Comparison of ENCODE assay signal across 12 cellular contexts in the genomic region with DNA sequence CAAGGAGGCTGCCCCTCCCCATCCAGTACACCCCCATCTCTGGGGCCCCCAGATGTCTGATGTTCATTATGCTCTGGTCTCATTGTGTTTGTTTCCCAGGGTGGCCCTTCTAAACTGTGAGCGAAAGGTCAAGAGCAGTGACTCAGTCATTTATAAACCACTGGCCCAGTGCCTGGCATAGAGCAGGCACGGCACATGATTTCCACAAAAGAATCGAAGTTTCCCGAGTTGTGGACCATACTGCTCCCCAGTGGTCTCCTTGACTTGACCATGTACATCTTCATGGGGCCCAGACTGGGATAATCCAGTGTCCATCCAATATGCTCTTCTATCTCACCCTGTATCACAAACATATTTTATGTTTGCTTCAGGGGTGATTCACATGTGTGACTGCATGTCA.
DNase-seq lines count a peak whose midpoint lies in the region; ATAC-seq and TF ChIP-seq lines count a peak whose summit lies in the region.
"Had no signal": no experiment of that assay in that cellular context is flagged by ENCODE, and none has a peak within 500 bp of the region (broad histone marks: within the 10 kb centered on the region; RNA-seq: fewer than 3 reads in every experiment).

No MANE protein-coding gene starts in this region.

- no peak for TF ChIP-seq RAD21 in SK-N-SH (IDR thresholded peaks at IDR 0.05; ENCODE audit: low read length)

- no peaks in the 10 kb centered on the region for H3K27me3 ChIP-seq in breast epithelium
- H3K27me3 ChIP-seq in SK-N-SH (ENCODE audit: insufficient read depth): no peaks in the 10 kb centered on the region
- H3K27me3 ChIP-seq: ascending aorta, upper lobe of left lung had no signal

- H3K27ac ChIP-seq in breast epithelium (no peak overlapping the region), SK-N-SH (ENCODE audit: low read depth in 2 of 2, low read length in 1 of 2) (peak overlapping the region in 1 of 2 experiments; percentile 84; a peak in 1 of 4 replicates)
- H3K27ac ChIP-seq: ascending aorta, upper lobe of left lung had no signal

- H3K4me1 Mint-ChIP-seq in MCF 10A (ENCODE audit: insufficient read depth, unreplicated experiment): peaks cover 49% of the 10 kb centered on the region
- H3K4me1 Mint-ChIP-seq in stimulated activated effector memory CD8-positive, alpha-beta T cell treated with anti-CD3 and anti-CD28 coated beads, Interleukin-12 subunit alpha, Interleukin-12 subunit beta, amount 100 ng/mL, for 72 hours: no peaks in the 10 kb centered on the region

- no peak for TF ChIP-seq POLR2A in breast epithelium (IDR thresholded peaks at IDR 0.05)

- no peak overlapping the region for H3K4me3 Mint-ChIP-seq in MCF 10A (ENCODE audit: unreplicated experiment)
- no peak overlapping the region for H3K4me3 Mint-ChIP-seq in stimulated activated effector memory CD8-positive, alpha-beta T cell treated with anti-CD3 and anti-CD28 coated beads, Interleukin-12 subunit alpha, Interleukin-12 subunit beta, amount 100 ng/mL, for 72 hours

- no peak overlapping the region for H2AFZ ChIP-seq in SK-N-SH (ENCODE audit: low read depth)

- no peaks in the 10 kb centered on the region for H4K20me1 ChIP-seq in SK-N-SH (ENCODE audit: insufficient read depth)

- no peaks in the 10 kb centered on the region for H3K79me2 ChIP-seq in SK-N-SH (ENCODE audit: insufficient read depth)

- H3K4me1 ChIP-seq in breast epithelium (no peaks in the 10 kb centered on the region), SK-N-SH (ENCODE audit: control insufficient read depth in 1 of 2, insufficient read depth in 2 of 2, low read depth in 1 of 2, low read length in 1 of 2) (peaks cover 0 to 19% of the 10 kb centered on the region in 2 experiments; a peak in 3 of 4 replicates)

- H3K27ac Mint-ChIP-seq in MCF 10A (ENCODE audit: low read depth, unreplicated experiment): no peak overlapping the region
- H3K27ac Mint-ChIP-seq in stimulated activated effector memory CD8-positive, alpha-beta T cell treated with anti-CD3 and anti-CD28 coated beads, Interleukin-12 subunit alpha, Interleukin-12 subunit beta, amount 100 ng/mL, for 72 hours: no peak overlapping the region

- H3K36me3 ChIP-seq in breast epithelium: no peaks in the 10 kb centered on the region
- no peaks in the 10 kb centered on the region for H3K36me3 ChIP-seq in SK-N-SH (replicated peaks in 1 of 2; ENCODE audit: control insufficient read depth in 1 of 2, insufficient read depth in 2 of 2, low read length in 1 of 2)
- H3K36me3 ChIP-seq: ascending aorta, upper lobe of left lung had no signal

- H3K4me2 ChIP-seq in SK-N-SH: no peak overlapping the region

- H3K36me3 Mint-ChIP-seq in MCF 10A (ENCODE audit: insufficient read depth, unreplicated experiment): no peaks in the 10 kb centered on the region
- H3K36me3 Mint-ChIP-seq in stimulated activated effector memory CD8-positive, alpha-beta T cell treated with anti-CD3 and anti-CD28 coated beads, Interleukin-12 subunit alpha, Interleukin-12 subunit beta, amount 100 ng/mL, for 72 hours: no peaks in the 10 kb centered on the region

- DNase-seq in MCF 10A (ENCODE audit: unreplicated experiment) (peak; percentile 95), breast epithelium (ENCODE audit: low spot score in 2 of 2) (no peak), SK-N-SH (no peak), fibroblast of the aortic adventitia (ENCODE audit: low read depth) (peak; percentile 85), NCI-H82 (lab: John Stamatoyannopoulos, UW) (no peak), activated gamma-delta T cell (lab: John Stamatoyannopoulos, UW) (no peak)
- DNase-seq in stimulated activated effector memory CD8-positive, alpha-beta T cell treated with anti-CD3 and anti-CD28 coated beads, Interleukin-12 subunit alpha, Interleukin-12 subunit beta, amount 100 ng/mL, for 72 hours (ENCODE audit: low spot score in 2 of 2): no peak
- no peak for DNase-seq in activated CD4-positive, alpha-beta T cell treated with anti-CD3 and anti-CD28 coated beads, Interleukin-2, amount 50 U/mL, for 4 hours
- DNase-seq: NCI-H1048; stimulated activated CD4-positive, alpha-beta T cell treated with anti-CD3 and anti-CD28 coated beads, Interleukin-4, amount 100 ng/mL, for 4 hours had no signal

- peak; percentile 50 for ATAC-seq in stimulated activated effector memory CD8-positive, alpha-beta T cell treated with anti-CD3 and anti-CD28 coated beads, Interleukin-12 subunit alpha, Interleukin-12 subunit beta, amount 100 ng/mL, for 72 hours

- POLR2A ChIA-PET in MCF 10A (lab: Yijun Ruan, JAX) (no interaction called here), SK-N-SH (lab: Yijun Ruan, JAX) (no interaction called here)

- BruUV-seq in MCF 10A (replicated peaks; lab: Mats Ljungman, UMichigan): no TSS peak

- H3K4me3 ChIP-seq in breast epithelium (no peak overlapping the region), SK-N-SH (ENCODE audit: low read depth in 2 of 2, low read length in 1 of 2) (no peak overlapping the region), fibroblast of the aortic adventitia (ENCODE audit: low read depth, low read length) (no peak overlapping the region)
- H3K4me3 ChIP-seq: ascending aorta, upper lobe of left lung had no signal

- H3F3A ChIP-seq in SK-N-SH (replicated peaks; ENCODE audit: insufficient read depth): peaks cover 21% of the 10 kb centered on the region

- intact Hi-C loops in MCF 10A (cut with micrococcal nuclease) (loop anchor here (1.0 kb wide), 1 partner anchor 497 kb away; no protein-coding TSS in a partner anchor), breast epithelium (cut with DNase I; ENCODE audit: low total_unique reads) (loop anchor here (5.0 kb wide), 1 partner anchor 1369 kb away; no protein-coding TSS in a partner anchor)

- 52% methylated on average over 4 of the region's 4 CpGs for WGBS in SK-N-SH (ENCODE audit: low lambda C conversion rate)

- H3K9me2 ChIP-seq in SK-N-SH: no peaks in the 10 kb centered on the region

- no peak overlapping the region for H3K9ac ChIP-seq in SK-N-SH

- H3K9me3 ChIP-seq in breast epithelium (no peaks in the 10 kb centered on the region), SK-N-SH (no peaks in the 10 kb centered on the region)
- H3K9me3 ChIP-seq: ascending aorta, upper lobe of left lung had no signal

- no peaks in the 10 kb centered on the region for H3K27me3 Mint-ChIP-seq in MCF 10A (ENCODE audit: insufficient read depth, unreplicated experiment)

- TF ChIP-seq CTCF in MCF 10A (IDR thresholded peaks at IDR 0.05; ENCODE audit: unreplicated experiment) (peak; percentile 27), breast epithelium (IDR thresholded peaks at IDR 0.05) (peak in 1 of 3 donors; percentile 10), SK-N-SH (IDR thresholded peaks at IDR 0.05) (peak; percentile 45), fibroblast of the aortic adventitia (IDR thresholded peaks at IDR 0.05; ENCODE audit: insufficient read depth, low read length) (peak; percentile 31)

- CTCF ChIA-PET in MCF 10A (lab: Yijun Ruan, JAX) (interaction anchor here (0.7 to 1.7 kb wide), 8 partner anchors 14 to 1425 kb away, joined by 3 to 12 read pairs (median 5); no protein-coding TSS in a partner anchor), SK-N-SH (lab: Yijun Ruan, JAX) (no interaction called here)

- no peaks in the 10 kb centered on the region for H3K9me3 Mint-ChIP-seq in MCF 10A (ENCODE audit: unreplicated experiment)
- H3K9me3 Mint-ChIP-seq in stimulated activated effector memory CD8-positive, alpha-beta T cell treated with anti-CD3 and anti-CD28 coated beads, Interleukin-12 subunit alpha, Interleukin-12 subunit beta, amount 100 ng/mL, for 72 hours: no peaks in the 10 kb centered on the region

- no peak for TF ChIP-seq EP300 in SK-N-SH (IDR thresholded peaks at IDR 0.05; ENCODE audit: borderline replicate concordance in 1 of 2, low read depth in 1 of 2, low read length in 1 of 2)

TF ChIP-seq in SK-N-SH, 30 proteins besides CTCF, POLR2A, EP300 and RAD21:
- TF ChIP-seq JUND (IDR thresholded peaks at IDR 0.05) (0 out of 2 replicates have a peak, but pooled peaks have one; percentile 10), YY1 (IDR thresholded peaks at IDR 0.05; ENCODE audit: low read depth) (no peak), RXRA (IDR thresholded peaks at IDR 0.05; ENCODE audit: borderline replicate concordance, low read depth) (peak; percentile 45; the same call in 1 of the 2 replicates)
- TF ChIP-seq, protein P1, sequence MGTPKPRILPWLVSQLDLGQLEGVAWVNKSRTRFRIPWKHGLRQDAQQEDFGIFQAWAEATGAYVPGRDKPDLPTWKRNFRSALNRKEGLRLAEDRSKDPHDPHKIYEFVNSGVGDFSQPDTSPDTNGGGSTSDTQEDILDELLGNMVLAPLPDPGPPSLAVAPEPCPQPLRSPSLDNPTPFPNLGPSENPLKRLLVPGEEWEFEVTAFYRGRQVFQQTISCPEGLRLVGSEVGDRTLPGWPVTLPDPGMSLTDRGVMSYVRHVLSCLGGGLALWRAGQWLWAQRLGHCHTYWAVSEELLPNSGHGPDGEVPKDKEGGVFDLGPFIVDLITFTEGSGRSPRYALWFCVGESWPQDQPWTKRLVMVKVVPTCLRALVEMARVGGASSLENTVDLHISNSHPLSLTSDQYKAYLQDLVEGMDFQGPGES (IDR thresholded peaks at IDR 0.05; ENCODE audit: low read depth, low read length): no peak
- TF ChIP-seq, protein P2, sequence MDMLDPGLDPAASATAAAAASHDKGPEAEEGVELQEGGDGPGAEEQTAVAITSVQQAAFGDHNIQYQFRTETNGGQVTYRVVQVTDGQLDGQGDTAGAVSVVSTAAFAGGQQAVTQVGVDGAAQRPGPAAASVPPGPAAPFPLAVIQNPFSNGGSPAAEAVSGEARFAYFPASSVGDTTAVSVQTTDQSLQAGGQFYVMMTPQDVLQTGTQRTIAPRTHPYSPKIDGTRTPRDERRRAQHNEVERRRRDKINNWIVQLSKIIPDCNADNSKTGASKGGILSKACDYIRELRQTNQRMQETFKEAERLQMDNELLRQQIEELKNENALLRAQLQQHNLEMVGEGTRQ (IDR thresholded peaks at IDR 0.05; ENCODE audit: borderline replicate concordance, low read depth, low read length): no peak

Comparison
In these comparisons a context has a peak if more than half of its experiments do, and no peak if none do; other contexts are left out.
1. DNase-seq: peak in MCF 10A (single experiment) and fibroblast of the aortic adventitia (single experiment); none in breast epithelium (0 of 2), SK-N-SH (single experiment), stimulated activated effector memory CD8-positive, alpha-beta T cell treated with anti-CD3 and anti-CD28 coated beads, Interleukin-12 subunit alpha, Interleukin-12 subunit beta, amount 100 ng/mL, for 72 hours (0 of 2), NCI-H82 (single experiment), activated CD4-positive, alpha-beta T cell treated with anti-CD3 and anti-CD28 coated beads, Interleukin-2, amount 50 U/mL, for 4 hours (0 of 2) and activated gamma-delta T cell (single experiment).